Comparison of ENCODE assay signal across 17 cellular contexts in the genomic region with DNA sequence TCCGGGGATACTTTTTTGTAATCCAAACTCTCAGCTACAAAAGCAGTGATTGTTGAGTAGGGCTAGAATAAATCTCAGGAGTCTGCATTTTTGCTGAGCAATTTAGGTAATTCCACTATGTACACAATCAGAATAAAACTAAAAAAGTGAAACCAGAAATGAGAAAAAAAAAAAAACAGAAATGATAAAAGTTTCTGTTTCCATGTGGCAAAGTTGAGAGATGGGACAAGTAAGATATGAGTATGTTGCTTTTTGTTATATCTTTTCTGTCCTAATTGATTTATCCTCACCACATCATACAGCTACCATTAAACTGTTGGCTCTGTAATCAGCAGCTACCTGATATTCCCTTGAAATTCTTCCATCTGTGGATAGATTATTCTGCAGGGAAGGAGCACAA.
"Had no signal": no experiment of that assay in that cellular context is flagged by ENCODE, and none has a peak within 500 bp of the region (broad histone marks: within the 10 kb centered on the region; RNA-seq: fewer than 3 reads in every experiment).

No MANE protein-coding gene starts in this region.

- H3K4me3 ChIP-seq: esophagus squamous epithelium, tibial nerve, vagina had no signal

- DNase-seq: activated CD4-positive, CD25-positive, alpha-beta regulatory T cell treated with anti-CD3 and anti-CD28 coated beads, Interleukin-2, amount 50 U/mL, for 72 hours; activated naive CD4-positive, alpha-beta T cell treated with anti-CD3 and anti-CD28 coated beads for 36 hours; activated naive CD8-positive, alpha-beta T cell treated with anti-CD3 and anti-CD28 coated beads, Interleukin-2, amount 50 U/mL, for 24 hours; activated T-cell treated with anti-CD3 and anti-CD28 coated beads for 4 hours; aorta; cortex of kidney; effector CD4-positive, alpha-beta T cell; esophagus squamous epithelium; hippocampal formation; kidney; mesendoderm; natural killer cell; stimulated activated CD4-positive, alpha-beta T cell treated with anti-CD3 and anti-CD28 coated beads, Interleukin-15, amount 100 ng/mL, for 24 hours; stimulated activated CD4-positive, alpha-beta T cell treated with anti-CD3 and anti-CD28 coated beads, Interleukin-4, amount 100 ng/mL, for 1 hour; stimulated activated naive B cell treated with anti-CD40 and anti-IgM and Interleukin-4, amounts not matched to agents 10 μg/mL and 1 μg/mL and 100 μg/mL, for 72 hours had no signal

- H3K27ac ChIP-seq: esophagus squamous epithelium, tibial nerve, vagina had no signal

- H3K27me3 ChIP-seq: esophagus squamous epithelium, tibial nerve, vagina had no signal

- ATAC-seq: activated naive CD8-positive, alpha-beta T cell treated with anti-CD3 and anti-CD28 coated beads, Interleukin-2, amount 50 U/mL, for 24 hours; natural killer cell; stimulated activated naive B cell treated with anti-CD40 and anti-IgM and Interleukin-4, amounts not matched to agents 10 μg/mL and 1 μg/mL and 100 μg/mL, for 72 hours had no signal

- H3K36me3 ChIP-seq: esophagus squamous epithelium, tibial nerve, vagina had no signal

- H3K9me3 ChIP-seq: esophagus squamous epithelium, tibial nerve, vagina had no signal

- H3K4me1 ChIP-seq: esophagus squamous epithelium, tibial nerve, vagina had no signal
